1 cellular context compared by ENCODE assay signal in the genomic region with DNA sequence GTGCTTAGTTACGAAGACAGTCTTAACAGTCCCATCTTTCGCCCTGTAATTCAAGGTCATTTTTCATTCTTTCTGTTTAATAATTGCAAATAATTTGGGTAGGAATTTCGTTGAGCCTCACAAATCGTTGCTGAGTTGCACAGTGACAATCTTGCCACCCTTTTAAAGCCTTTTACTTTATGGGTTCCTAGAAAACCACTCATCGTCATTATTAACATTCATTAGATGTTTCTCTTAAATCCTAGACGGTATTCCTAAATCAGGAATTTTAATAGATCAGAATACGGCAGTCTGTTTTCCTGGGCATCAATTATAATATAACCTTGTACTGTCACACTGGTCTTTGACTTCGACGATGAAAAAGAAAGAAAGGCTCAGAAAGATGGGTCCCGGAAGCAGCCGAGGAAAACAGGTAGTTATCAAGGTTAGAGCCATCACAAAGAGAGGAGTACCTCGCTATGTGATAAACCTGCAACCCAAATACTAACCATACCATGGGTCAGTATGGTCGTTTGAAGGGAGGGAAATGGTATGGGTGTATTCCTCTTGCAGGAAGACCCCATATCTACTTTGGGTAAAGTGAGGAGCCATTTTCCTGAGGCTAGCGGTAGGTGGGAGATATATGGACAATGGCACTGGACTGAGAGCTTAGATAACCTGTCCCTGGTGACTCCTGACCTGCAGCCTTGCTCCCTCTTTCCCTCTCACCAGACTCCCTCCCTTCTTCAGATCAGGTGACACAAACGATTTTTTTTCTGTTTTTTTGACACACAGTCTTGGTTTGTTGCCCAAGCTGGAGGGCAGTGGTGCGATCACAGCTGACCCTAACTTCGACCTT.
TF ChIP-seq lines count a peak whose summit lies in the region.

No MANE protein-coding gene starts in this region.

TF ChIP-seq in HepG2, 621 proteins besides CTCF, POLR2A, EP300 and RAD21 (continued from another document and continues in another):
- TF ChIP-seq, protein P1, sequence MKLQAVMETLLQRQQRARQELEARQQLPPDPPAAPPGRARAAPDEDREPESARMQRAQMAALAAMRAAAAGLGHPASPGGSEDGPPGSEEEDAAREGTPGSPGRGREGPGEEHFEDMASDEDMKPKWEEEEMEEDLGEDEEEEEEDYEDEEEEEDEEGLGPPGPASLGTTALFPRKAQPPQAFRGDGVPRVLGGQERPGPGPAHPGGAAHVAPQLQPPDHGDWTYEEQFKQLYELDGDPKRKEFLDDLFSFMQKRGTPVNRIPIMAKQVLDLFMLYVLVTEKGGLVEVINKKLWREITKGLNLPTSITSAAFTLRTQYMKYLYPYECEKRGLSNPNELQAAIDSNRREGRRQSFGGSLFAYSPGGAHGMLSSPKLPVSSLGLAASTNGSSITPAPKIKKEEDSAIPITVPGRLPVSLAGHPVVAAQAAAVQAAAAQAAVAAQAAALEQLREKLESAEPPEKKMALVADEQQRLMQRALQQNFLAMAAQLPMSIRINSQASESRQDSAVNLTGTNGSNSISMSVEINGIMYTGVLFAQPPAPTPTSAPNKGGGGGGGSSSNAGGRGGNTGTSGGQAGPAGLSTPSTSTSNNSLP (IDR thresholded peaks at IDR 0.05; ENCODE audit: low read depth, low read length) = no peak
- TF ChIP-seq, protein P2, sequence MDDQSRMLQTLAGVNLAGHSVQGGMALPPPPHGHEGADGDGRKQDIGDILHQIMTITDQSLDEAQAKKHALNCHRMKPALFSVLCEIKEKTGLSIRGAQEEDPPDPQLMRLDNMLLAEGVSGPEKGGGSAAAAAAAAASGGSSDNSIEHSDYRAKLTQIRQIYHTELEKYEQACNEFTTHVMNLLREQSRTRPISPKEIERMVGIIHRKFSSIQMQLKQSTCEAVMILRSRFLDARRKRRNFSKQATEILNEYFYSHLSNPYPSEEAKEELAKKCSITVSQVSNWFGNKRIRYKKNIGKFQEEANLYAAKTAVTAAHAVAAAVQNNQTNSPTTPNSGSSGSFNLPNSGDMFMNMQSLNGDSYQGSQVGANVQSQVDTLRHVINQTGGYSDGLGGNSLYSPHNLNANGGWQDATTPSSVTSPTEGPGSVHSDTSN (CRISPR knock-in tag; IDR thresholded peaks at IDR 0.05; ENCODE audit: borderline replicate concordance) = no peak
- no peak for TF ChIP-seq ZNF577 (CRISPR knock-in tag; IDR thresholded peaks at IDR 0.05; ENCODE audit: borderline replicate concordance, low read depth)
- no peak for TF ChIP-seq ZFYVE20 (CRISPR knock-in tag; IDR thresholded peaks at IDR 0.05; ENCODE audit: borderline replicate concordance, low read depth)
- no peak for TF ChIP-seq NFKBIZ (CRISPR knock-in tag; IDR thresholded peaks at IDR 0.05)
- no peak for TF ChIP-seq KDM5B (CRISPR knock-in tag; IDR thresholded peaks at IDR 0.05; ENCODE audit: borderline replicate concordance)
- TF ChIP-seq SP1 (IDR thresholded peaks at IDR 0.05) = no peak
- no peak for TF ChIP-seq SP1 (CRISPR knock-in tag; IDR thresholded peaks at IDR 0.05)
- 0 out of 2 replicates have a peak, but pooled peaks have one; percentile 14 for TF ChIP-seq ELF4 (CRISPR knock-in tag; IDR thresholded peaks at IDR 0.05; ENCODE audit: borderline replicate concordance)
- TF ChIP-seq MZF1 (CRISPR knock-in tag; IDR thresholded peaks at IDR 0.05; ENCODE audit: borderline replicate concordance) = no peak
- no peak for TF ChIP-seq HMG20A (CRISPR knock-in tag; IDR thresholded peaks at IDR 0.05; ENCODE audit: borderline replicate concordance)
- TF ChIP-seq, protein P3, sequence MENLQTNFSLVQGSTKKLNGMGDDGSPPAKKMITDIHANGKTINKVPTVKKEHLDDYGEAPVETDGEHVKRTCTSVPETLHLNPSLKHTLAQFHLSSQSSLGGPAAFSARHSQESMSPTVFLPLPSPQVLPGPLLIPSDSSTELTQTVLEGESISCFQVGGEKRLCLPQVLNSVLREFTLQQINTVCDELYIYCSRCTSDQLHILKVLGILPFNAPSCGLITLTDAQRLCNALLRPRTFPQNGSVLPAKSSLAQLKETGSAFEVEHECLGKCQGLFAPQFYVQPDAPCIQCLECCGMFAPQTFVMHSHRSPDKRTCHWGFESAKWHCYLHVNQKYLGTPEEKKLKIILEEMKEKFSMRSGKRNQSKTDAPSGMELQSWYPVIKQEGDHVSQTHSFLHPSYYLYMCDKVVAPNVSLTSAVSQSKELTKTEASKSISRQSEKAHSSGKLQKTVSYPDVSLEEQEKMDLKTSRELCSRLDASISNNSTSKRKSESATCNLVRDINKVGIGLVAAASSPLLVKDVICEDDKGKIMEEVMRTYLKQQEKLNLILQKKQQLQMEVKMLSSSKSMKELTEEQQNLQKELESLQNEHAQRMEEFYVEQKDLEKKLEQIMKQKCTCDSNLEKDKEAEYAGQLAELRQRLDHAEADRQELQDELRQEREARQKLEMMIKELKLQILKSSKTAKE (CRISPR knock-in tag; IDR thresholded peaks at IDR 0.05; ENCODE audit: borderline replicate concordance) = no peak
- no peak for TF ChIP-seq ZNF652 (CRISPR knock-in tag; IDR thresholded peaks at IDR 0.05; ENCODE audit: borderline replicate concordance, low read depth)
- no peak for TF ChIP-seq GPN1 (CRISPR knock-in tag; IDR thresholded peaks at IDR 0.05; ENCODE audit: borderline replicate concordance)
- no peak for TF ChIP-seq PAX8 (CRISPR knock-in tag; IDR thresholded peaks at IDR 0.05; ENCODE audit: borderline replicate concordance)
- TF ChIP-seq ZNF552 (CRISPR knock-in tag; IDR thresholded peaks at IDR 0.05; ENCODE audit: borderline replicate concordance) = no peak
- TF ChIP-seq NPAS2 (CRISPR knock-in tag; IDR thresholded peaks at IDR 0.05; ENCODE audit: borderline replicate concordance) = no peak
- no peak for TF ChIP-seq SRF (IDR thresholded peaks at IDR 0.05; ENCODE audit: low read depth, low read length)
- TF ChIP-seq SAP130 (CRISPR knock-in tag; IDR thresholded peaks at IDR 0.05; ENCODE audit: low read depth) = no peak
- TF ChIP-seq ZNF230 (CRISPR knock-in tag; IDR thresholded peaks at IDR 0.05) = peak; percentile 27; the same call in 1 of the 2 replicates
- no peak for TF ChIP-seq HIVEP1 (CRISPR knock-in tag; IDR thresholded peaks at IDR 0.05)
- TF ChIP-seq ZNF292 (CRISPR knock-in tag; IDR thresholded peaks at IDR 0.05; ENCODE audit: borderline replicate concordance, low read depth) = no peak
- no peak for TF ChIP-seq HNRNPK (IDR thresholded peaks at IDR 0.05; ENCODE audit: low read depth, low read length, poor library complexity, severe bottlenecking)
- TF ChIP-seq ZNF24 (IDR thresholded peaks at IDR 0.05) = no peak
- TF ChIP-seq, protein P4, sequence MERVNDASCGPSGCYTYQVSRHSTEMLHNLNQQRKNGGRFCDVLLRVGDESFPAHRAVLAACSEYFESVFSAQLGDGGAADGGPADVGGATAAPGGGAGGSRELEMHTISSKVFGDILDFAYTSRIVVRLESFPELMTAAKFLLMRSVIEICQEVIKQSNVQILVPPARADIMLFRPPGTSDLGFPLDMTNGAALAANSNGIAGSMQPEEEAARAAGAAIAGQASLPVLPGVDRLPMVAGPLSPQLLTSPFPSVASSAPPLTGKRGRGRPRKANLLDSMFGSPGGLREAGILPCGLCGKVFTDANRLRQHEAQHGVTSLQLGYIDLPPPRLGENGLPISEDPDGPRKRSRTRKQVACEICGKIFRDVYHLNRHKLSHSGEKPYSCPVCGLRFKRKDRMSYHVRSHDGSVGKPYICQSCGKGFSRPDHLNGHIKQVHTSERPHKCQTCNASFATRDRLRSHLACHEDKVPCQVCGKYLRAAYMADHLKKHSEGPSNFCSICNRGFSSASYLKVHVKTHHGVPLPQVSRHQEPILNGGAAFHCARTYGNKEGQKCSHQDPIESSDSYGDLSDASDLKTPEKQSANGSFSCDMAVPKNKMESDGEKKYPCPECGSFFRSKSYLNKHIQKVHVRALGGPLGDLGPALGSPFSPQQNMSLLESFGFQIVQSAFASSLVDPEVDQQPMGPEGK (CRISPR knock-in tag; IDR thresholded peaks at IDR 0.05) = no peak
- no peak for TF ChIP-seq CREB1 (IDR thresholded peaks at IDR 0.05)
- peak; percentile 45; the same call in 1 of the 2 replicates for TF ChIP-seq CREB1 (CRISPR knock-in tag; IDR thresholded peaks at IDR 0.05)
- no peak for TF ChIP-seq NAIF1 (CRISPR knock-in tag; IDR thresholded peaks at IDR 0.05; ENCODE audit: borderline replicate concordance)
- TF ChIP-seq, protein P5, sequence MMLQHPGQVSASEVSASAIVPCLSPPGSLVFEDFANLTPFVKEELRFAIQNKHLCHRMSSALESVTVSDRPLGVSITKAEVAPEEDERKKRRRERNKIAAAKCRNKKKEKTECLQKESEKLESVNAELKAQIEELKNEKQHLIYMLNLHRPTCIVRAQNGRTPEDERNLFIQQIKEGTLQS (CRISPR knock-in tag; IDR thresholded peaks at IDR 0.05) = no peak
- no peak for TF ChIP-seq FOXK2 (IDR thresholded peaks at IDR 0.05)
- TF ChIP-seq, protein P6, sequence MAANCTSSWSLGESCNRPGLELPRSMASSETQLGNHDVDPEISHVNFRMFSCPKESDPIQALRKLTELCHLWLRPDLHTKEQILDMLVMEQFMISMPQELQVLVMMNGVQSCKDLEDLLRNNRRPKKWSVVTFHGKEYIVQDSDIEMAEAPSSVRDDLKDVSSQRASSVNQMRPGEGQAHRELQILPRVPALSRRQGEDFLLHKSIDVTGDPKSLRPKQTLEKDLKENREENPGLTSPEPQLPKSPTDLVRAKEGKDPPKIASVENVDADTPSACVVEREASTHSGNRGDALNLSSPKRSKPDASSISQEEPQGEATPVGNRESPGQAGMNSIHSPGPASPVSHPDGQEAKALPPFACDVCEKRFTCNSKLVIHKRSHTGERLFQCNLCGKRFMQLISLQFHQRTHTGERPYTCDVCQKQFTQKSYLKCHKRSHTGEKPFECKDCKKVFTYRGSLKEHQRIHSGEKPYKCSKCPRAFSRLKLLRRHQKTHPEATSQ (CRISPR knock-in tag; IDR thresholded peaks at IDR 0.05; ENCODE audit: borderline replicate concordance) = no peak
- TF ChIP-seq, protein P7, sequence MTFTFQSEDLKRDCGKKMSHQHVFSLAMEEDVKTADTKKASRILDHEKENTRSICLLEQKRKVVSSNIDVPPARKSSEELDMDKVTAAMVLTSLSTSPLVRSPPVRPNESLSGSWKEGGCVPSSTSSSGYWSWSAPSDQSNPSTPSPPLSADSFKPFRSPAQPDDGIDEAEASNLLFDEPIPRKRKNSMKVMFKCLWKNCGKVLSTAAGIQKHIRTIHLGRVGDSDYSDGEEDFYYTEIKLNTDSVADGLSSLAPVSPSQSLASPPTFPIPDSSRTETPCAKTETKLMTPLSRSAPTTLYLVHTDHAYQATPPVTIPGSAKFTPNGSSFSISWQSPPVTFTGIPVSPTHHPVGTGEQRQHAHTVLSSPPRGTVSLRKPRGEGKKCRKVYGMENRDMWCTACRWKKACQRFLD (CRISPR knock-in tag; IDR thresholded peaks at IDR 0.05; ENCODE audit: borderline replicate concordance) = no peak
- no peak for TF ChIP-seq MEIS1 (CRISPR knock-in tag; IDR thresholded peaks at IDR 0.05; ENCODE audit: borderline replicate concordance)
- peak; percentile 67 for TF ChIP-seq ZC3H13 (CRISPR knock-in tag; IDR thresholded peaks at IDR 0.05)
- no peak for TF ChIP-seq MEF2D (CRISPR knock-in tag; IDR thresholded peaks at IDR 0.05)
- TF ChIP-seq ZNF451 (CRISPR knock-in tag; IDR thresholded peaks at IDR 0.05) = no peak
- no peak for TF ChIP-seq CBX2 (IDR thresholded peaks at IDR 0.05; ENCODE audit: low read depth, low read length)
- TF ChIP-seq CBX2 (CRISPR knock-in tag; IDR thresholded peaks at IDR 0.05; ENCODE audit: low read depth) = no peak
- no peak for TF ChIP-seq SETDB1 (CRISPR knock-in tag; IDR thresholded peaks at IDR 0.05; ENCODE audit: borderline replicate concordance)
- TF ChIP-seq, protein P8, sequence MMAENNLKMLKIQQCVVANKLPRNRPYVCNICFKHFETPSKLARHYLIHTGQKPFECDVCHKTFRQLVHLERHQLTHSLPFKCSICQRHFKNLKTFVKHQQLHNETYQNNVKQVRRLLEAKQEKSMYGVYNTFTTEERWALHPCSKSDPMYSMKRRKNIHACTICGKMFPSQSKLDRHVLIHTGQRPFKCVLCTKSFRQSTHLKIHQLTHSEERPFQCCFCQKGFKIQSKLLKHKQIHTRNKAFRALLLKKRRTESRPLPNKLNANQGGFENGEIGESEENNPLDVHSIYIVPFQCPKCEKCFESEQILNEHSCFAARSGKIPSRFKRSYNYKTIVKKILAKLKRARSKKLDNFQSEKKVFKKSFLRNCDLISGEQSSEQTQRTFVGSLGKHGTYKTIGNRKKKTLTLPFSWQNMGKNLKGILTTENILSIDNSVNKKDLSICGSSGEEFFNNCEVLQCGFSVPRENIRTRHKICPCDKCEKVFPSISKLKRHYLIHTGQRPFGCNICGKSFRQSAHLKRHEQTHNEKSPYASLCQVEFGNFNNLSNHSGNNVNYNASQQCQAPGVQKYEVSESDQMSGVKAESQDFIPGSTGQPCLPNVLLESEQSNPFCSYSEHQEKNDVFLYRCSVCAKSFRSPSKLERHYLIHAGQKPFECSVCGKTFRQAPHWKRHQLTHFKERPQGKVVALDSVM (CRISPR knock-in tag; IDR thresholded peaks at IDR 0.05) = no peak
- TF ChIP-seq, protein P9, sequence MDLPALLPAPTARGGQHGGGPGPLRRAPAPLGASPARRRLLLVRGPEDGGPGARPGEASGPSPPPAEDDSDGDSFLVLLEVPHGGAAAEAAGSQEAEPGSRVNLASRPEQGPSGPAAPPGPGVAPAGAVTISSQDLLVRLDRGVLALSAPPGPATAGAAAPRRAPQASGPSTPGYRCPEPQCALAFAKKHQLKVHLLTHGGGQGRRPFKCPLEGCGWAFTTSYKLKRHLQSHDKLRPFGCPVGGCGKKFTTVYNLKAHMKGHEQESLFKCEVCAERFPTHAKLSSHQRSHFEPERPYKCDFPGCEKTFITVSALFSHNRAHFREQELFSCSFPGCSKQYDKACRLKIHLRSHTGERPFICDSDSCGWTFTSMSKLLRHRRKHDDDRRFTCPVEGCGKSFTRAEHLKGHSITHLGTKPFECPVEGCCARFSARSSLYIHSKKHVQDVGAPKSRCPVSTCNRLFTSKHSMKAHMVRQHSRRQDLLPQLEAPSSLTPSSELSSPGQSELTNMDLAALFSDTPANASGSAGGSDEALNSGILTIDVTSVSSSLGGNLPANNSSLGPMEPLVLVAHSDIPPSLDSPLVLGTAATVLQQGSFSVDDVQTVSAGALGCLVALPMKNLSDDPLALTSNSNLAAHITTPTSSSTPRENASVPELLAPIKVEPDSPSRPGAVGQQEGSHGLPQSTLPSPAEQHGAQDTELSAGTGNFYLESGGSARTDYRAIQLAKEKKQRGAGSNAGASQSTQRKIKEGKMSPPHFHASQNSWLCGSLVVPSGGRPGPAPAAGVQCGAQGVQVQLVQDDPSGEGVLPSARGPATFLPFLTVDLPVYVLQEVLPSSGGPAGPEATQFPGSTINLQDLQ (CRISPR knock-in tag; IDR thresholded peaks at IDR 0.05) = no peak
- TF ChIP-seq, protein P10, sequence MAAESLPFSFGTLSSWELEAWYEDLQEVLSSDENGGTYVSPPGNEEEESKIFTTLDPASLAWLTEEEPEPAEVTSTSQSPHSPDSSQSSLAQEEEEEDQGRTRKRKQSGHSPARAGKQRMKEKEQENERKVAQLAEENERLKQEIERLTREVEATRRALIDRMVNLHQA (CRISPR knock-in tag; IDR thresholded peaks at IDR 0.05) = no peak
- TF ChIP-seq, protein P11, sequence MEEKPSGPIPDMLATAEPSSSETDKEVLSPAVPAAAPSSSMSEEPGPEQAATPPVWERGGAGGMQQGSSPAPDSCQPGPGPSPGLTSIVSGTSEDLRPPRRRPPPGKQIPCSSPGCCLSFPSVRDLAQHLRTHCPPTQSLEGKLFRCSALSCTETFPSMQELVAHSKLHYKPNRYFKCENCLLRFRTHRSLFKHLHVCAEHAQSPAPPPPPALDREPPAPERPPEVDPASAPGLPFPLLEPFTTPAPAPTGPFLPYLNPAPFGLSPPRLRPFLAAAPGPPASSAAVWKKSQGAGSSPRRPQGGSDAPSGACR (CRISPR knock-in tag; IDR thresholded peaks at IDR 0.05) = peak; percentile 56; the same call in 1 of the 2 replicates
- no peak for TF ChIP-seq NFRKB (IDR thresholded peaks at IDR 0.05)
- TF ChIP-seq TBX3 (IDR thresholded peaks at IDR 0.05; ENCODE audit: borderline replicate concordance) = no peak
